ENCODE assay signal across 16 cellular contexts in the genomic region with DNA sequence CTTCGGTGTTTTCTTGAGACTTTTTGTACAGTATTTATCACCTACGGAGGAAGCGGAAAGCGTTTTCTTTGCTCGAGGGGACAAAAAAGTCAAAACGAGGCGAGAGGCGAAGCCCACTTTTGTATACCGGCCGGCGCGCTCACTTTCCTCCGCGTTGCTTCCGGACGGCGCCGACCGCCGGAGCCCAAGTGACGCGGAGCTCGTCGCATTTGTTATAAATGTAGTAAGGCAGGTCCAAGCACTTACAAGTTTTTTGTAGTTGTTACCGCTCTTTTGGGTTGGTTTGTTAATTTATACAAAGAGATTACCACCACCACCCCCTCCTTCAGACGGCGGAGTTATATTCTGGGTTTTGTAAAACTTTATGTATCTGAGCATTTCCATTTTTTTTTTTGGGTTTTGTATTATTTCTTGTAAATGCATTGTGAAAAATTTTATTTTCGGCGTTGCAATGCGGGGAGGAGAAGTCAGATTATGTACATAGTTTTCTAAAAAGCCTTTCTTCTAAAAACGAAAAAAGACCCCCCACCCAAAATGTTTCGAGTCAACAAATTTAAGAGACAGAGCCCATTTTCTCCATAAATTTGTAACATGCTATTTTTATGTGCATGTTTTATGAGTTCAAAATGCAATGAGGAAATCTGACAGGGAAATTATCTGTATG. TPM values are rescaled to one million over a fixed set of nuclear protein-coding genes. Genes with fewer than 3 reads are reported as not detected.
A peak's percentile ranks its signal among the peaks of the same experiment; 100 is the strongest.
DNase-seq lines count a peak whose midpoint lies in the region; ATAC-seq and TF ChIP-seq lines count a peak whose summit lies in the region.
"Had no signal": no experiment of that assay in that cellular context is flagged by ENCODE, and none has a peak within 500 bp of the region (broad histone marks: within the 10 kb centered on the region; RNA-seq: fewer than 3 reads in every experiment).

No MANE protein-coding gene starts in this region.

- TF ChIP-seq CTCF in mesothelial cell of epicardium (IDR thresholded peaks at IDR 0.05; ENCODE audit: unreplicated experiment) (no peak), RWPE1 (conservative IDR thresholded peaks at IDR 0.05; ENCODE audit: low read depth) (no peak)

- no peaks in the 10 kb centered on the region for H3K36me3 ChIP-seq in BLaER1 treated with 17β-estradiol and CSF1 and Interleukin-3, amounts not matched to agents 10 nM and 100 nM
- H3K36me3 ChIP-seq in ES-I3 (ENCODE audit: insufficient read depth, low read length), result no peaks in the 10 kb centered on the region
- H3K36me3 ChIP-seq: gastrocnemius medialis had no signal

- ATAC-seq in GM21786 (IDR thresholded peaks at IDR 0.05; ENCODE audit: unreplicated experiment), result no peak
- ATAC-seq: gastrocnemius medialis; left lobe of liver; stimulated activated naive CD8-positive, alpha-beta T cell treated with anti-CD3 and anti-CD28 coated beads, Interleukin-15, amount 100 ng/mL, for 72 hours had no signal

- H3K9me3 ChIP-seq in BLaER1 treated with 17β-estradiol and CSF1 and Interleukin-3, amounts not matched to agents 10 nM and 100 nM (replicated peaks in 1 of 11), result peaks cover 19 to 45% (median 29%) of the 10 kb centered on the region in 11 experiments
- no peaks in the 10 kb centered on the region for H3K9me3 ChIP-seq in ES-I3 (ENCODE audit: control insufficient read depth, insufficient read depth, low read length)
- H3K9me3 ChIP-seq: gastrocnemius medialis had no signal

- H3K36me3 Mint-ChIP-seq in activated T-helper 1 cell treated with anti-CD3 and anti-CD28 coated beads, Interleukin-12 subunit alpha, Interleukin-12 subunit beta, Interleukin-2, Interleukin-4 antibody, amounts not matched to agents 30 ng/mL and 10 ng/mL and 1 ng/mL, durations not matched to agents 14 hours and 24 hours and 36 hours (ENCODE audit: low read depth), result peaks cover 7% of the 10 kb centered on the region
- H3K36me3 Mint-ChIP-seq in mesothelial cell of epicardium, result no peaks in the 10 kb centered on the region

- no peak overlapping the region for H3K4me3 Mint-ChIP-seq in activated T-helper 1 cell treated with anti-CD3 and anti-CD28 coated beads, Interleukin-12 subunit alpha, Interleukin-12 subunit beta, Interleukin-2, Interleukin-4 antibody, amounts not matched to agents 30 ng/mL and 10 ng/mL and 1 ng/mL, durations not matched to agents 14 hours and 24 hours and 36 hours
- peak overlapping the region; percentile 22 for H3K4me3 Mint-ChIP-seq in mesothelial cell of epicardium

- peaks cover 6 to 17% (median 9%) of the 10 kb centered on the region in 10 experiments; a peak in 13 of 20 replicates for H3K4me1 ChIP-seq in BLaER1 treated with 17β-estradiol and CSF1 and Interleukin-3, amounts not matched to agents 10 nM and 100 nM
- H3K4me1 ChIP-seq in ES-I3 (ENCODE audit: insufficient read depth, low read length), result peaks cover 10% of the 10 kb centered on the region; the same call in 1 of the 2 replicates
- H3K4me1 ChIP-seq: parathyroid adenoma had no signal

- H3K27me3 Mint-ChIP-seq in activated T-helper 1 cell treated with anti-CD3 and anti-CD28 coated beads, Interleukin-12 subunit alpha, Interleukin-12 subunit beta, Interleukin-2, Interleukin-4 antibody, amounts not matched to agents 30 ng/mL and 10 ng/mL and 1 ng/mL, durations not matched to agents 14 hours and 24 hours and 36 hours (ENCODE audit: insufficient read depth), result peaks cover 60% of the 10 kb centered on the region
- peaks cover 82% of the 10 kb centered on the region for H3K27me3 Mint-ChIP-seq in mesothelial cell of epicardium (ENCODE audit: low read depth)

- H3K9ac ChIP-seq in BLaER1 treated with 17β-estradiol and CSF1 and Interleukin-3, amounts not matched to agents 10 nM and 100 nM, result no peak overlapping the region
- H3K9ac ChIP-seq in ES-I3 (ENCODE audit: low read depth, low read length), result peak overlapping the region; percentile 28; the same call in 1 of the 2 replicates
- H3K9ac ChIP-seq: parathyroid adenoma had no signal

- POLR2A ChIA-PET in RWPE1 (lab: Yijun Ruan, JAX; ENCODE audit: low non-redundant PET), result no interaction called here

- peak overlapping the region in 8 of 10 experiments; percentile 9 to 55 (median 31); a peak in 7 of 20 replicates for H3K4me3 ChIP-seq in BLaER1 treated with 17β-estradiol and CSF1 and Interleukin-3, amounts not matched to agents 10 nM and 100 nM
- H3K4me3 ChIP-seq: gastrocnemius medialis had no signal

- CTCF ChIA-PET in RWPE1 (lab: Yijun Ruan, JAX), result no interaction called here

- peaks cover 0 to 88% (median 79%) of the 10 kb centered on the region in 11 experiments; a peak in 18 of 22 replicates for H4K20me1 ChIP-seq in BLaER1 treated with 17β-estradiol and CSF1 and Interleukin-3, amounts not matched to agents 10 nM and 100 nM

- peaks cover 5% of the 10 kb centered on the region for H3K4me1 Mint-ChIP-seq in activated T-helper 1 cell treated with anti-CD3 and anti-CD28 coated beads, Interleukin-12 subunit alpha, Interleukin-12 subunit beta, Interleukin-2, Interleukin-4 antibody, amounts not matched to agents 30 ng/mL and 10 ng/mL and 1 ng/mL, durations not matched to agents 14 hours and 24 hours and 36 hours (ENCODE audit: low read depth)
- H3K4me1 Mint-ChIP-seq in mesothelial cell of epicardium, result peaks cover 21% of the 10 kb centered on the region

- H3K9me3 Mint-ChIP-seq in activated T-helper 1 cell treated with anti-CD3 and anti-CD28 coated beads, Interleukin-12 subunit alpha, Interleukin-12 subunit beta, Interleukin-2, Interleukin-4 antibody, amounts not matched to agents 30 ng/mL and 10 ng/mL and 1 ng/mL, durations not matched to agents 14 hours and 24 hours and 36 hours, result no peaks in the 10 kb centered on the region
- no peaks in the 10 kb centered on the region for H3K9me3 Mint-ChIP-seq in mesothelial cell of epicardium

- H3K27me3 ChIP-seq in BLaER1 treated with 17β-estradiol and CSF1 and Interleukin-3, amounts not matched to agents 10 nM and 100 nM, result peaks cover 99 to 100% (median 100%) of the 10 kb centered on the region in 11 experiments

- intact Hi-C loops in activated T-helper 1 cell treated with anti-CD3 and anti-CD28 coated beads, Interleukin-12 subunit alpha, Interleukin-12 subunit beta, Interleukin-2, Interleukin-4 antibody, amounts not matched to agents 30 ng/mL and 10 ng/mL and 1 ng/mL, durations not matched to agents 14 hours and 24 hours and 36 hours (cut with micrococcal nuclease), result no loop called here

- H3K27ac Mint-ChIP-seq in activated T-helper 1 cell treated with anti-CD3 and anti-CD28 coated beads, Interleukin-12 subunit alpha, Interleukin-12 subunit beta, Interleukin-2, Interleukin-4 antibody, amounts not matched to agents 30 ng/mL and 10 ng/mL and 1 ng/mL, durations not matched to agents 14 hours and 24 hours and 36 hours, result peak overlapping the region; percentile 83
- no peak overlapping the region for H3K27ac Mint-ChIP-seq in mesothelial cell of epicardium

- DNase-seq in activated T-helper 1 cell treated with anti-CD3 and anti-CD28 coated beads, Interleukin-12 subunit alpha, Interleukin-12 subunit beta, Interleukin-2, Interleukin-4 antibody, amounts not matched to agents 30 ng/mL and 10 ng/mL and 1 ng/mL, durations not matched to agents 14 hours and 24 hours and 36 hours (ENCODE audit: low spot score), result no peak
- DNase-seq in mesothelial cell of epicardium (ENCODE audit: low spot score in 2 of 2, unreplicated experiment in 2 of 2), result no peak
- DNase-seq in kidney glomerular epithelial cell (lab: John Stamatoyannopoulos, UW), result no peak
- DNase-seq in RWPE1 (ENCODE audit: low spot score), result no peak
- DNase-seq in MV-4-11 (lab: John Stamatoyannopoulos, UW), result no peak
- DNase-seq: gastrocnemius medialis; NCI-H510A treated with DMSO at 0.1 percent for 48 hours; SHP77; stimulated activated CD4-positive, alpha-beta T cell treated with anti-CD3 and anti-CD28 coated beads, Interleukin-2, amount 100 ng/mL, for 24 hours; stimulated activated naive CD8-positive, alpha-beta T cell treated with anti-CD3 and anti-CD28 coated beads, Interleukin-15, amount 100 ng/mL, for 72 hours had no signal

- H3K27ac ChIP-seq in BLaER1 treated with 17β-estradiol and CSF1 and Interleukin-3, amounts not matched to agents 10 nM and 100 nM, result no peak overlapping the region
- H3K27ac ChIP-seq in RWPE1, result no peak overlapping the region
- H3K27ac ChIP-seq: gastrocnemius medialis, parathyroid adenoma had no signal

- peak overlapping the region in 6 of 11 experiments; percentile 18 to 55 (median 34); a peak in 8 of 22 replicates for H3K4me2 ChIP-seq in BLaER1 treated with 17β-estradiol and CSF1 and Interleukin-3, amounts not matched to agents 10 nM and 100 nM

RNA-seq across cellular contexts. Expression of a gene that starts 2.2 kb away (rescaled TPM):
- not detected in 2 replicates for total RNA-seq in activated T-helper 1 cell treated with anti-CD3 and anti-CD28 coated beads, Interleukin-12 subunit alpha, Interleukin-12 subunit beta, Interleukin-2, Interleukin-4 antibody, amounts not matched to agents 30 ng/mL and 10 ng/mL and 1 ng/mL, durations not matched to agents 14 hours and 24 hours and 36 hours
- total RNA-seq in mesothelial cell of epicardium, result not detected in 3 replicates
- total RNA-seq: dermis microvascular lymphatic vessel endothelial cell, gastrocnemius medialis, left lobe of liver had no signal
